Comparison of ENCODE assay signal across 8 cellular contexts in the genomic region with DNA sequence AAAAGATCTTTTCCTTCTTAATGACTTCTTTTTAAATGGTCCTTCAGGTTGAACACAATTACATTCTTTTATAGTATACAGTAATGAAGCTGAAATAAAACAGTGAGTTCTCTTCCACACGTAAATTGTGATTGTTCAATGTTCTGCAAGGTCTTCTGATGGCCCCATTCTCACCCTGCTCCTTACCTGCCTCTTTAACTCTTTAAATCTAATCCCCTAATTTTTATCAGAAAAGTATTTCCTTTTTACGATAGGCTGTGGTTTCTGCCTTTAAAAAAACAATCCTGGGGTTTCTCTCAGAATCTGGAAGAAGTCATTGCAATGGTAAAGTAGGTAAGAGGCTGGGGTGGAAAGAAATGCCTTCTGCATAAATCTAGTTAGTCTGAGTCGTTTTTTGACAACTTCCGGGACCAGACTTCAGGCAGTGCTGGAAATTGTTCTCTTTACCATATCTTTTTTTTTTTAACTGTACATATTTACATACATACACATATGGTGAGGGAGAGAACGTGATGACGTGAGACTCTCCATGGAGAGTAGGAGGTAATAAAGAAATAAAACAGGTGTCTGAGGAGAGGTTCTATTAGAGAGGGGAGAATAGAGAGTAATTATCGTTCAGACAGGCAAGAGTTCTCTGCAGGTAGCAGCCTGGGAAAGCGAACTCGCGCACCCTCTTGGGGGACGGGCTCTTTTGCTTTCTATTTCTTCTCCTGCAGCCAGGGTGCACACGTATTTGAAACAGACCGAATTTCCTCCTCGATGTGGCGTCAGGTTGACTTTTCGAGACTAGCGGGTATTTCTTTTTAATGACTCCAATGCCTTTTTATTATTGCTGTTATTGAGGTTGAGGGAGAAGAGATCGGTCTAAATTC. TPM values are rescaled to one million over a fixed set of nuclear protein-coding genes. Genes with fewer than 3 reads are reported as not detected.
DNase-seq lines count a peak whose midpoint lies in the region; ATAC-seq, FAIRE-seq and TF ChIP-seq lines count a peak whose summit lies in the region.

A gene (plus strand): TSS at position 730 of the 872 bp plus-strand sequence. CDS start 467 bp downstream, outside the sequence.

- no peaks in the 10 kb centered on the region for H4K20me1 ChIP-seq in Loucy (ENCODE audit: insufficient read depth, low read length, poor library complexity, severe bottlenecking)

- H3K79me2 ChIP-seq in Loucy (ENCODE audit: insufficient read depth, low read length) = peaks cover 16% of the 10 kb centered on the region; the same call in 1 of the 2 replicates

- no peak within 1 kb of the TSS for H3K27ac ChIP-seq in WERI-Rb-1
- peak within 1 kb of the TSS; percentile 65 to 79 for H3K27ac ChIP-seq in left lung

- DNase-seq in GM10248 (ENCODE audit: extremely low spot score) (peak; percentile 78), WERI-Rb-1 (no peak), cardiac fibroblast (ENCODE audit: low read depth in 2 of 2) (peak in 1 of 2 donors; percentile 17), left lung (peak; percentile 62 to 82), H54 (ENCODE audit: insufficient read length, low spot score) (no peak)
- peak; percentile 29 to 45 (median 44) for DNase-seq in stimulated activated CD4-positive, alpha-beta T cell treated with anti-CD3 and anti-CD28 coated beads, TNF-alpha, amount 100 ng/mL, for 4 hours (ENCODE audit: low read depth in 3 of 3)

- no peaks in the 10 kb centered on the region for H3F3A ChIP-seq in Loucy (ENCODE audit: low read depth)

- H3K4me2 ChIP-seq in Loucy (ENCODE audit: low read depth, low read length, poor library complexity, severe bottlenecking) = peak within 1 kb of the TSS; percentile 71

- no peak for TF ChIP-seq POLR2A in H54 (IDR thresholded peaks at IDR 0.05; ENCODE audit: low read depth, low read length)

- intact Hi-C loops in left lung (cut with DNase I) = no loop called here

- ATAC-seq in GM21825 (IDR thresholded peaks at IDR 0.05; ENCODE audit: unreplicated experiment) (peak; percentile 71), left lung (peak; percentile 82)

- peak within 1 kb of the TSS; percentile 89 for H2AFZ ChIP-seq in Loucy (ENCODE audit: low read length)

- H3K9me3 ChIP-seq in Loucy (ENCODE audit: insufficient read depth, low read depth, low read length) (no peaks in the 10 kb centered on the region), WERI-Rb-1 (ENCODE audit: severe bottlenecking) (no peaks in the 10 kb centered on the region), left lung (no peaks in the 10 kb centered on the region)

- no peaks in the 10 kb centered on the region for H3K9me2 ChIP-seq in Loucy (replicated peaks; ENCODE audit: low read depth, low read length)

- POLR2A ChIA-PET in GM10248 (lab: Yijun Ruan, JAX) = interaction anchor here (0.5 kb wide), 1 partner anchor 168 kb away, joined by 3 read pairs; no protein-coding TSS in a partner anchor

- peak; percentile 26 for TF ChIP-seq CTCF in GM10248 (IDR thresholded peaks at IDR 0.05; ENCODE audit: control extremely low read depth, extremely low read depth, low read depth, missing control alignments)
- no peak; the same call in 1 of the 2 replicates for TF ChIP-seq CTCF in Loucy (conservative IDR thresholded peaks at IDR 0.05; ENCODE audit: low read length)
- TF ChIP-seq CTCF in WERI-Rb-1 (IDR thresholded peaks at IDR 0.05; ENCODE audit: low read depth, low read length) = no peak
- TF ChIP-seq CTCF in cardiac fibroblast (IDR thresholded peaks at IDR 0.05; ENCODE audit: low read depth, low read length) = no peak
- no peak for TF ChIP-seq CTCF in left lung (IDR thresholded peaks at IDR 0.05)

- no peaks in the 10 kb centered on the region for H3K36me3 ChIP-seq in Loucy (ENCODE audit: insufficient read depth, low read length)
- no peaks in the 10 kb centered on the region for H3K36me3 ChIP-seq in WERI-Rb-1
- H3K36me3 ChIP-seq in left lung = no peaks in the 10 kb centered on the region

- H3K4me1 ChIP-seq in Loucy (ENCODE audit: insufficient read depth, low read length, poor library complexity, severe bottlenecking) (peaks cover 40% of the 10 kb centered on the region), left lung (peaks cover 6 to 37% of the 10 kb centered on the region in 2 donors)

- peaks cover 14% of the 10 kb centered on the region for H3K27me3 ChIP-seq in Loucy (ENCODE audit: insufficient read depth, low read length, poor library complexity, severe bottlenecking)
- peaks cover 49% of the 10 kb centered on the region for H3K27me3 ChIP-seq in WERI-Rb-1 (ENCODE audit: insufficient read depth, low read depth, severe bottlenecking)
- H3K27me3 ChIP-seq in left lung = peaks cover 13 to 42% of the 10 kb centered on the region in 2 donors

- CTCF ChIA-PET in GM10248 (lab: Yijun Ruan, JAX) = interaction anchor here (1.5 to 2.8 kb wide), 3 partner anchors 12 to 39 kb away, joined by 3 to 8 read pairs (median 4); no protein-coding TSS in a partner anchor

- H3K4me3 ChIP-seq in Loucy (ENCODE audit: low read length, poor library complexity, severe bottlenecking) (peak within 1 kb of the TSS; percentile 77), WERI-Rb-1 (ENCODE audit: low read depth, low read length) (peak within 1 kb of the TSS; percentile 40), cardiac fibroblast (replicated peaks in 1 of 2; ENCODE audit: low read depth in 2 of 2, low read length in 2 of 2) (peak within 1 kb of the TSS; percentile 31 to 52), left lung (peak within 1 kb of the TSS; percentile 56 to 58)

- peak within 1 kb of the TSS; percentile 70 for H3K9ac ChIP-seq in Loucy (ENCODE audit: low read depth, low read length, poor library complexity, severe bottlenecking)

- FAIRE-seq in H54 (lab: Jason Lieb, UNC) = no peak

RNA-seq across cellular contexts. Expression of the gene that starts here (rescaled TPM):
- total RNA-seq in left lung = 1 to 10 TPM; 4.1 to 4.7 TPM

Comparison
In these comparisons a context has a peak if more than half of its experiments do, and no peak if none do; other contexts are left out.
1. DNase-seq: peak in GM10248 (single experiment), left lung (2 of 2) and stimulated activated CD4-positive, alpha-beta T cell treated with anti-CD3 and anti-CD28 coated beads, TNF-alpha, amount 100 ng/mL, for 4 hours (3 of 3); none in WERI-Rb-1 (single experiment) and H54 (single experiment).
2. Peak in every context shown above with its lines, with median percentiles within 50 percentile points of each other: H3K4me3 ChIP-seq.